ENCODE assay signal across 17 cellular contexts in genomic region chr7:510782-511281, GRCh38.
"Had no signal": no experiment of that assay in that cellular context is flagged by ENCODE, and none has a peak within 500 bp of the region (broad histone marks: within the 10 kb centered on the region; RNA-seq: fewer than 3 reads in every experiment).

No MANE protein-coding gene starts in this region.

- DNase-seq: activated CD4-positive, alpha-beta T cell treated with anti-CD3 and anti-CD28 coated beads for 1 hour; activated CD4-positive, alpha-beta T cell treated with anti-CD3 and anti-CD28 coated beads, Interleukin-2, amount 50 U/mL, for 48 hours; activated gamma-delta T cell treated with Interleukin-2 at 50 U/mL for 16 hours; activated naive CD8-positive, alpha-beta T cell treated with anti-CD3 and anti-CD28 coated beads, Interleukin-2, amount 10 ng/mL, durations not matched to agents 7 days and 5 days; activated T-cell treated with anti-CD3 and anti-CD28 coated beads, Interleukin-2, amount 50 U/mL, for 72 hours; effector CD4-positive, alpha-beta T cell; gastrocnemius medialis; mammary epithelial cell; natural killer cell; occipital lobe; T-cell; T1000 had no signal

- H3K4me1 Mint-ChIP-seq: activated naive CD8-positive, alpha-beta T cell treated with anti-CD3 and anti-CD28 coated beads, Interleukin-2, amount 10 ng/mL, durations not matched to agents 7 days and 5 days; natural killer cell; stimulated activated memory B cell treated with anti-CD40 and anti-IgM and Interleukin-4, amounts not matched to agents 10 μg/mL and 1 μg/mL and 100 μg/mL, for 72 hours had no signal

- H3K36me3 Mint-ChIP-seq: activated naive CD8-positive, alpha-beta T cell treated with anti-CD3 and anti-CD28 coated beads, Interleukin-2, amount 10 ng/mL, durations not matched to agents 7 days and 5 days; natural killer cell; stimulated activated memory B cell treated with anti-CD40 and anti-IgM and Interleukin-4, amounts not matched to agents 10 μg/mL and 1 μg/mL and 100 μg/mL, for 72 hours; T-cell had no signal

- FAIRE-seq: astrocyte, colon had no signal

- H3K9me3 Mint-ChIP-seq: activated naive CD8-positive, alpha-beta T cell treated with anti-CD3 and anti-CD28 coated beads, Interleukin-2, amount 10 ng/mL, durations not matched to agents 7 days and 5 days; activated T-cell treated with anti-CD3 and anti-CD28 coated beads, Interleukin-2, amount 50 U/mL, for 72 hours; natural killer cell; stimulated activated memory B cell treated with anti-CD40 and anti-IgM and Interleukin-4, amounts not matched to agents 10 μg/mL and 1 μg/mL and 100 μg/mL, for 72 hours; T-cell had no signal

- H3K27ac ChIP-seq: gastrocnemius medialis, hepatocyte had no signal

- H3K4me3 ChIP-seq: gastrocnemius medialis, hepatocyte, skin epidermis had no signal

- ATAC-seq: activated T-cell treated with anti-CD3 and anti-CD28 coated beads, Interleukin-2, amount 50 U/mL, for 72 hours; gastrocnemius medialis; natural killer cell; T-cell had no signal

- H3K27me3 ChIP-seq: gastrocnemius medialis, hepatocyte had no signal

- H3K4me3 Mint-ChIP-seq: activated naive CD8-positive, alpha-beta T cell treated with anti-CD3 and anti-CD28 coated beads, Interleukin-2, amount 10 ng/mL, durations not matched to agents 7 days and 5 days; activated T-cell treated with anti-CD3 and anti-CD28 coated beads, Interleukin-2, amount 50 U/mL, for 72 hours; natural killer cell; stimulated activated memory B cell treated with anti-CD40 and anti-IgM and Interleukin-4, amounts not matched to agents 10 μg/mL and 1 μg/mL and 100 μg/mL, for 72 hours; T-cell had no signal

- H2AFZ ChIP-seq: hepatocyte had no signal

- H3K4me2 ChIP-seq: hepatocyte had no signal

- H3K9me3 ChIP-seq: gastrocnemius medialis had no signal

- H3K27ac Mint-ChIP-seq: activated naive CD8-positive, alpha-beta T cell treated with anti-CD3 and anti-CD28 coated beads, Interleukin-2, amount 10 ng/mL, durations not matched to agents 7 days and 5 days; activated T-cell treated with anti-CD3 and anti-CD28 coated beads, Interleukin-2, amount 50 U/mL, for 72 hours; natural killer cell; stimulated activated memory B cell treated with anti-CD40 and anti-IgM and Interleukin-4, amounts not matched to agents 10 μg/mL and 1 μg/mL and 100 μg/mL, for 72 hours; T-cell had no signal
